1 cellular context compared by ENCODE assay signal in the genomic region with DNA sequence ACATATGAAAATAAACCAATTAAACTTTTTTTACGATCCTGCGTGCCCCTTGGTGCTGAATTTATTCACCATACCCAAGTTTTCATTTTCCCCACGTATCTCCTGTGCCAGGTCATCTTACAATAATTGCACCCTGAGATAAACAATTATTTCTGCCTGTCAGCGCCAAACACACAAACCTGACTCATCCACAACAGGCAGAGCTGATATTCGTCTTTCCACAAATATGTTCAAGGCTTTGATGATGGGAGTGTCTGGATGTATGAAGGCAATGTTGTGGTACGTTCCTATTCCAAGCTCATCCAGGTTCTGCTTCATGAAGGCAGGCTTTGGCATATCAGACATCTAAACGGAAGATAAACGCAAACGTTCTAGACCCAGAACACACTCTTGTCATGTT.
TF ChIP-seq lines count a peak whose summit lies in the region.

No MANE protein-coding gene starts in this region.

TF ChIP-seq in SK-N-SH, 30 proteins besides CTCF, POLR2A, EP300 and RAD21:
- TF ChIP-seq SMC3 (IDR thresholded peaks at IDR 0.05; ENCODE audit: low read depth, low read length), result no peak
- peak; percentile 17; the same call in 1 of the 2 replicates for TF ChIP-seq FOSL2 (IDR thresholded peaks at IDR 0.05; ENCODE audit: borderline replicate concordance, low read depth)
- TF ChIP-seq TEAD4 (IDR thresholded peaks at IDR 0.05; ENCODE audit: borderline replicate concordance, insufficient read depth), result no peak
- no peak for TF ChIP-seq TAF1 (IDR thresholded peaks at IDR 0.05; ENCODE audit: borderline replicate concordance, low read depth, low read length)
- TF ChIP-seq FOXM1 (IDR thresholded peaks at IDR 0.05; ENCODE audit: low read depth), result no peak
- TF ChIP-seq ELF1 (IDR thresholded peaks at IDR 0.05), result no peak
- TF ChIP-seq, protein P1, sequence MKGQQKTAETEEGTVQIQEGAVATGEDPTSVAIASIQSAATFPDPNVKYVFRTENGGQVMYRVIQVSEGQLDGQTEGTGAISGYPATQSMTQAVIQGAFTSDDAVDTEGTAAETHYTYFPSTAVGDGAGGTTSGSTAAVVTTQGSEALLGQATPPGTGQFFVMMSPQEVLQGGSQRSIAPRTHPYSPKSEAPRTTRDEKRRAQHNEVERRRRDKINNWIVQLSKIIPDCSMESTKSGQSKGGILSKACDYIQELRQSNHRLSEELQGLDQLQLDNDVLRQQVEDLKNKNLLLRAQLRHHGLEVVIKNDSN (IDR thresholded peaks at IDR 0.05; ENCODE audit: borderline replicate concordance, low read depth), result no peak
- no peak for TF ChIP-seq NRF1 (IDR thresholded peaks at IDR 0.05; ENCODE audit: low read depth, low read length)
- TF ChIP-seq, protein P2, sequence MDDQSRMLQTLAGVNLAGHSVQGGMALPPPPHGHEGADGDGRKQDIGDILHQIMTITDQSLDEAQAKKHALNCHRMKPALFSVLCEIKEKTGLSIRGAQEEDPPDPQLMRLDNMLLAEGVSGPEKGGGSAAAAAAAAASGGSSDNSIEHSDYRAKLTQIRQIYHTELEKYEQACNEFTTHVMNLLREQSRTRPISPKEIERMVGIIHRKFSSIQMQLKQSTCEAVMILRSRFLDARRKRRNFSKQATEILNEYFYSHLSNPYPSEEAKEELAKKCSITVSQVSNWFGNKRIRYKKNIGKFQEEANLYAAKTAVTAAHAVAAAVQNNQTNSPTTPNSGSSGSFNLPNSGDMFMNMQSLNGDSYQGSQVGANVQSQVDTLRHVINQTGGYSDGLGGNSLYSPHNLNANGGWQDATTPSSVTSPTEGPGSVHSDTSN (IDR thresholded peaks at IDR 0.05), result peak; percentile 22; the same call in 1 of the 2 replicates
- TF ChIP-seq POLR2AphosphoS5 (IDR thresholded peaks at IDR 0.05; ENCODE audit: low read depth, low read length), result no peak
- no peak for TF ChIP-seq YY1 (IDR thresholded peaks at IDR 0.05; ENCODE audit: low read depth)
- TF ChIP-seq, protein P3, sequence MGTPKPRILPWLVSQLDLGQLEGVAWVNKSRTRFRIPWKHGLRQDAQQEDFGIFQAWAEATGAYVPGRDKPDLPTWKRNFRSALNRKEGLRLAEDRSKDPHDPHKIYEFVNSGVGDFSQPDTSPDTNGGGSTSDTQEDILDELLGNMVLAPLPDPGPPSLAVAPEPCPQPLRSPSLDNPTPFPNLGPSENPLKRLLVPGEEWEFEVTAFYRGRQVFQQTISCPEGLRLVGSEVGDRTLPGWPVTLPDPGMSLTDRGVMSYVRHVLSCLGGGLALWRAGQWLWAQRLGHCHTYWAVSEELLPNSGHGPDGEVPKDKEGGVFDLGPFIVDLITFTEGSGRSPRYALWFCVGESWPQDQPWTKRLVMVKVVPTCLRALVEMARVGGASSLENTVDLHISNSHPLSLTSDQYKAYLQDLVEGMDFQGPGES (IDR thresholded peaks at IDR 0.05; ENCODE audit: low read depth, low read length), result no peak
